ENCODE assay signal across 10 cellular contexts in genomic region chr2:220277445-220277960, GRCh38.
DNase-seq lines count a peak whose midpoint lies in the region; ATAC-seq and TF ChIP-seq lines count a peak whose summit lies in the region.
"Had no signal": no experiment of that assay in that cellular context is flagged by ENCODE, and none has a peak within 500 bp of the region (broad histone marks: within the 10 kb centered on the region; RNA-seq: fewer than 3 reads in every experiment).

No MANE protein-coding gene starts in this region.

- H3K36me3 ChIP-seq in gastrocnemius medialis, result no peaks in the 10 kb centered on the region
- H3K36me3 ChIP-seq in WERI-Rb-1, result no peaks in the 10 kb centered on the region

- no peak for TF ChIP-seq CTCF in gastrocnemius medialis (IDR thresholded peaks at IDR 0.05 in 4 of 5, conservative IDR thresholded peaks at IDR 0.05 in 1 of 5)
- no peak for TF ChIP-seq CTCF in WERI-Rb-1 (IDR thresholded peaks at IDR 0.05; ENCODE audit: low read depth, low read length)

- H3K4me1 ChIP-seq in gastrocnemius medialis, result no peaks in the 10 kb centered on the region

- no peak overlapping the region for H3K4me3 ChIP-seq in gastrocnemius medialis
- H3K4me3 ChIP-seq in WERI-Rb-1 (ENCODE audit: low read depth, low read length), result no peak overlapping the region

- H3K27me3 ChIP-seq in gastrocnemius medialis, result no peaks in the 10 kb centered on the region
- no peaks in the 10 kb centered on the region for H3K27me3 ChIP-seq in WERI-Rb-1 (ENCODE audit: insufficient read depth, low read depth, severe bottlenecking)

- H3K27ac ChIP-seq in gastrocnemius medialis (peak overlapping the region in 1 of 4 donors; percentile 39), WERI-Rb-1 (no peak overlapping the region)

- no peak for TF ChIP-seq POLR2A in gastrocnemius medialis (IDR thresholded peaks at IDR 0.05)

- ATAC-seq in Right ventricle myocardium superior (ENCODE audit: poor library complexity) (peak; percentile 78), gastrocnemius medialis (peak in 1 of 2 donors; percentile 61), left colon (no peak)

- in situ Hi-C loops in gastrocnemius medialis (cut with MboI; ENCODE audit: low sequenced_read_pairs in 4 of 4), result no loop called here

- intact Hi-C loops in Right ventricle myocardium superior (cut with DNase I) (no loop called here), gastrocnemius medialis (cut with DNase I; ENCODE audit: low total_unique reads) (no loop called here), left colon (cut with DNase I, micrococcal nuclease) (no loop called here)

- no peaks in the 10 kb centered on the region for H3K9me3 ChIP-seq in gastrocnemius medialis
- no peaks in the 10 kb centered on the region for H3K9me3 ChIP-seq in WERI-Rb-1 (ENCODE audit: severe bottlenecking)

- peak; percentile 76 for DNase-seq in GM04504 (ENCODE audit: low read depth)
- peak; percentile 84 for DNase-seq in amniotic epithelial cell (ENCODE audit: low read depth)
- peak; percentile 69 for DNase-seq in Right ventricle myocardium superior
- peak; percentile 15 to 64 for DNase-seq in gastrocnemius medialis
- DNase-seq in NCI-H510A treated with DMSO at 0.1 percent for 48 hours (lab: John Stamatoyannopoulos, UW), result no peak
- DNase-seq in left colon, result no peak
- no peak for DNase-seq in activated naive CD4-positive, alpha-beta T cell (lab: John Stamatoyannopoulos, UW)
- no peak for DNase-seq in WERI-Rb-1
- DNase-seq: activated CD8-positive, alpha-beta memory T cell treated with anti-CD3 and anti-CD28 coated beads, Interleukin-2, amount 50 U/mL, for 48 hours; NCI-H187 had no signal

Comparison
In these comparisons a context has a peak if more than half of its experiments do, and no peak if none do; other contexts are left out.
1. DNase-seq: peak in GM04504 (single experiment), amniotic epithelial cell (single experiment), Right ventricle myocardium superior (single experiment) and gastrocnemius medialis (2 of 2); none in NCI-H510A treated with DMSO at 0.1 percent for 48 hours (single experiment), left colon (0 of 2), activated naive CD4-positive, alpha-beta T cell (0 of 4) and WERI-Rb-1 (single experiment).